ENCODE assay signal across 13 cellular contexts in the genomic region with DNA sequence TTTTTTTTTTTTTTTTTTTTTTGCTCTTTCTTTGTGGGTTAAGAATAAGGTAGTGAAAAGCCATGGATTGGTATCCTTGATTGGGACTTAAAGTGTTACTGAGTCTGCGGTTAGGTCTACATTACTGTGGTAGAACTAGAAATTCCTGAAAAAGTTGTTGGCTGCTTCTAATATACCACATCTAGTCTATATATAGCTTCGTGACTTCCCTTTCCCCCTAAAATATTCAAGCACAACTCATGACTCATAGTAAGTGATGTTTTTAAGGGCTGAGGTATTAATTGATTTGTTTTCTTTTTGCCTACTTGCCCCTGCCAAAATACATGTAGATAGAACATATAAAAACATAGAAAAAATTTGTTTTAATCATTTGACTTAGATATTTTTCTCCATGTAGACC.
DNase-seq lines count a peak whose midpoint lies in the region; ATAC-seq and TF ChIP-seq lines count a peak whose summit lies in the region.
"Had no signal": no experiment of that assay in that cellular context is flagged by ENCODE, and none has a peak within 500 bp of the region (broad histone marks: within the 10 kb centered on the region; RNA-seq: fewer than 3 reads in every experiment).

No MANE protein-coding gene starts in this region.

- no peak overlapping the region for H3K9ac ChIP-seq in SK-N-MC (ENCODE audit: insufficient read length)

- H3K27me3 ChIP-seq in BE2C: no peaks in the 10 kb centered on the region
- no peaks in the 10 kb centered on the region for H3K27me3 ChIP-seq in vagina
- H3K27me3 ChIP-seq: stomach had no signal

- DNase-seq in SIG-M5 treated with dmso at 0.1 percent for 504 hours (lab: John Stamatoyannopoulos, UW; ENCODE audit: unreplicated experiment) (peak; percentile 13), SIG-M5 (lab: John Stamatoyannopoulos, UW) (no peak), SK-N-MC (ENCODE audit: low read depth, low spot score) (peak; percentile 70), fibroblast of pulmonary artery (ENCODE audit: low read depth) (peak; percentile 74), dermis blood vessel endothelial cell (no peak), BE2C (no peak), vagina (ENCODE audit: extremely low spot score in 2 of 2) (no peak)
- DNase-seq: activated B cell treated with CpG ODN at 0.5 μM for 24 hours, H7, NCI-H1105 treated with DMSO at 0.1 percent for 48 hours, stomach had no signal

- no peaks in the 10 kb centered on the region for H3K9me3 ChIP-seq in SK-N-MC (ENCODE audit: low read depth, low read length)
- H3K9me3 ChIP-seq in BE2C: no peaks in the 10 kb centered on the region
- no peaks in the 10 kb centered on the region for H3K9me3 ChIP-seq in vagina
- H3K9me3 ChIP-seq: A549 had no signal

- no peak for TF ChIP-seq POLR2A in vagina (IDR thresholded peaks at IDR 0.05)

- no peaks in the 10 kb centered on the region for H3K4me1 ChIP-seq in BE2C
- no peaks in the 10 kb centered on the region for H3K4me1 ChIP-seq in vagina
- H3K4me1 ChIP-seq: A549, stomach had no signal

- H3K4me3 ChIP-seq in SK-N-MC (peak overlapping the region; percentile 49; the same call in 1 of the 2 replicates), fibroblast of pulmonary artery (replicated peaks; ENCODE audit: low read depth, low read length) (no peak overlapping the region), BE2C (ENCODE audit: low read depth, low read length) (no peak overlapping the region), vagina (no peak overlapping the region)
- H3K4me3 ChIP-seq: A549, stomach had no signal

- H3K27ac ChIP-seq in SK-N-MC: 0 out of 2 replicates have a peak overlapping the region, but pooled peaks have one; percentile 60
- H3K27ac ChIP-seq in vagina: no peak overlapping the region
- H3K27ac ChIP-seq: A549, stomach had no signal

- ATAC-seq in HG02973 (IDR thresholded peaks at IDR 0.05; ENCODE audit: unreplicated experiment): no peak
- ATAC-seq: A549 had no signal

- H3K36me3 ChIP-seq in SK-N-MC (ENCODE audit: insufficient read depth, low read length) (no peaks in the 10 kb centered on the region), BE2C (no peaks in the 10 kb centered on the region), vagina (no peaks in the 10 kb centered on the region)
- H3K36me3 ChIP-seq: stomach had no signal

- no peak for TF ChIP-seq CTCF in fibroblast of pulmonary artery (IDR thresholded peaks at IDR 0.05; ENCODE audit: low read length, missing control alignments)
- no peak for TF ChIP-seq CTCF in BE2C (IDR thresholded peaks at IDR 0.05; ENCODE audit: low read depth, low read length)
- no peak for TF ChIP-seq CTCF in vagina (IDR thresholded peaks at IDR 0.05)

- intact Hi-C loops in vagina (cut with DNase I): no loop called here

Comparison
In these comparisons a context has a peak if more than half of its experiments do, and no peak if none do; other contexts are left out.
1. DNase-seq: peak in SIG-M5 treated with dmso at 0.1 percent for 504 hours (single experiment), SK-N-MC (single experiment) and fibroblast of pulmonary artery (single experiment); none in SIG-M5 (single experiment), dermis blood vessel endothelial cell (single experiment), BE2C (single experiment) and vagina (0 of 2).